In the genomic region with DNA sequence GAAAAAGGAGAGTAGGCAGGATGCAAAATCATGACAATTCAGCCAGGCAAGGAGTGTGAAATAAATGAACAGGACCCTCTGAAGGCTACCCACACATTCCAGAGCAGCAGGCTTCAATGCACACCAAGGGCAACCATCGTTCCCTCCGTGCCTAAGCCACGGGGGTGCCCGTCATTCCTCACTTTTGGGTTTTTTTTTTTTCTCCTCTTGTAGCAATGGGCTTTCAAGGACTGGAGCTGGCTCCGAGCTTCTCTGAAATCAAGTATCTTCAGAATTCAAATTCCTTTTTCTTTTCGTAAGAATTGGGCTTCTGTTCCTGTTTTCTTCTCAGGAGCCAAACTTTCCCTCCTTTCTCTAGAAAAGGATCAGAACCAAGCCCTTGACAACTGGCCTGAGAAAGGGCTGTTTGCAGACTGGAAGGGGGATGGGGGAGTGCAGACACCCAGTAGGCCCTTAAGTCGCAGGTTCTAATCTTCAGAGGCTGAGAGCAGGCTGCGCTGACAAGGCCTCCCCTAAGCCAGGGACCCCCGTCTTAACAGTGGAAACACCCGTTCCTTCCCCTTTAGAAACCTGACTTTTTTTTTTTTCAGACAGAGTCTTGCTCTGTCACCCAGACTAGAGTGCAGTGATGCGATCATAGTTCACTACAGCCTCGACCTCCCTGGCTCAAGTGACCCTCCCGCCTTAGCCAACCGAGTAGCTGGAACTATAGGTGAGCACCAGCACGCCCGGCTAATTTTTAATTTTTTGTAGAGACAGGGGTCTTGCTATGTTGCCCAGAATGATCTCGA, we compare ENCODE assay signal across 13 cellular contexts. TPM values are rescaled to one million over a fixed set of nuclear protein-coding genes. Genes with fewer than 3 reads are reported as not detected.
DNase-seq lines count a peak whose midpoint lies in the region; ATAC-seq, FAIRE-seq and TF ChIP-seq lines count a peak whose summit lies in the region.
"Had no signal": no experiment of that assay in that cellular context is flagged by ENCODE, and none has a peak within 500 bp of the region (broad histone marks: within the 10 kb centered on the region; RNA-seq: fewer than 3 reads in every experiment).

No MANE protein-coding gene starts in this region.

- no peak overlapping the region for H3K4me3 ChIP-seq in heart left ventricle
- no peak overlapping the region for H3K4me3 ChIP-seq in endothelial cell of umbilical vein (replicated peaks in 1 of 3; ENCODE audit: insufficient read depth in 1 of 3, low read depth in 1 of 3, low read length in 3 of 3)

- peaks cover 13% of the 10 kb centered on the region for H3K4me1 Mint-ChIP-seq in osteocyte (ENCODE audit: unreplicated experiment)
- peaks cover 20% of the 10 kb centered on the region for H3K4me1 Mint-ChIP-seq in WTC11

- H3K4me1 ChIP-seq in heart left ventricle (peaks cover 0 to 78% (median 52%) of the 10 kb centered on the region in 12 donors), endothelial cell of umbilical vein (ENCODE audit: control insufficient read depth, extremely low read depth, insufficient read depth, low read length) (peaks cover 55% of the 10 kb centered on the region)

- no peak overlapping the region for H3K9ac ChIP-seq in endothelial cell of umbilical vein (replicated peaks; ENCODE audit: extremely low read depth, insufficient read depth, low read length)

- 84 to 87% (median 85%) methylated on average over 17 of the region's 17 CpGs for WGBS in heart left ventricle, 4 donors

- intact Hi-C loops in heart left ventricle (cut with DNase I): loop anchor here in 5 of 10 donors (5.0 kb wide), 3 partner anchors 44 to 314 kb away; partner anchors contain the start of gene ALKBH7 (in 1 of the 5)
- intact Hi-C loops in Right ventricle myocardium inferior (cut with DNase I): no loop called here
- intact Hi-C loops in endothelial cell of umbilical vein (cut with micrococcal nuclease): no loop called here

- FAIRE-seq in endothelial cell of umbilical vein (lab: Jason Lieb, UNC): peak; percentile 18
- FAIRE-seq: H54 had no signal

- H3K36me3 Mint-ChIP-seq in osteocyte (ENCODE audit: unreplicated experiment) (no peaks in the 10 kb centered on the region), WTC11 (no peaks in the 10 kb centered on the region)
- H3K36me3 Mint-ChIP-seq: activated naive CD8-positive, alpha-beta T cell had no signal

- H3K27me3 Mint-ChIP-seq in osteocyte (ENCODE audit: unreplicated experiment) (no peaks in the 10 kb centered on the region), WTC11 (ENCODE audit: low read depth) (no peaks in the 10 kb centered on the region; the same call in 1 of the 2 replicates)
- H3K27me3 Mint-ChIP-seq: activated naive CD8-positive, alpha-beta T cell had no signal

- H3K4me2 ChIP-seq in endothelial cell of umbilical vein (ENCODE audit: insufficient read depth, low read length): no peak overlapping the region

- TF ChIP-seq POLR2A in heart left ventricle (IDR thresholded peaks at IDR 0.05) (no peak), endothelial cell of umbilical vein (IDR thresholded peaks at IDR 0.05; ENCODE audit: low read depth, low read length) (no peak)

- H3K36me3 ChIP-seq in heart left ventricle (no peaks in the 10 kb centered on the region), endothelial cell of umbilical vein (ENCODE audit: control insufficient read depth in 2 of 2, extremely low read depth in 1 of 2, insufficient read depth in 2 of 2, low read length in 2 of 2) (no peaks in the 10 kb centered on the region)

- CTCF ChIA-PET in endothelial cell of umbilical vein (lab: Charles Lee) (no interaction called here), WTC11 (lab: Charles Lee) (interaction anchor here (0.6 to 2.7 kb wide), 2 partner anchors 11 to 64 kb away, joined by 3 to 10 read pairs; no protein-coding TSS in a partner anchor)

- H3K9me3 Mint-ChIP-seq in osteocyte (ENCODE audit: unreplicated experiment) (no peaks in the 10 kb centered on the region), WTC11 (peaks cover 4% of the 10 kb centered on the region; the same call in 1 of the 2 replicates)

- H3K79me2 ChIP-seq in endothelial cell of umbilical vein (ENCODE audit: control insufficient read depth, insufficient read depth, low read length): peaks cover 9% of the 10 kb centered on the region

- POLR2A ChIA-PET in endothelial cell of umbilical vein (lab: Charles Lee) (no interaction called here), WTC11 (lab: Charles Lee) (no interaction called here)

- H3K27ac ChIP-seq in heart left ventricle (peak overlapping the region; percentile 74 to 97 (median 90)), endothelial cell of umbilical vein (ENCODE audit: insufficient read depth, low read depth, low read length) (peak overlapping the region; percentile 97)

- no peak overlapping the region for H2AFZ ChIP-seq in endothelial cell of umbilical vein (ENCODE audit: low read depth, low read length)

- peaks cover 0 to 9% (median 0%) of the 10 kb centered on the region in 12 donors for H3K9me3 ChIP-seq in heart left ventricle
- no peaks in the 10 kb centered on the region for H3K9me3 ChIP-seq in endothelial cell of umbilical vein (replicated peaks; ENCODE audit: control insufficient read depth, insufficient read depth, low read length)

- no peaks in the 10 kb centered on the region for H3K9me1 ChIP-seq in endothelial cell of umbilical vein (replicated peaks; ENCODE audit: control insufficient read depth, extremely low read depth, insufficient read depth, low read length)

- DNase-seq in heart left ventricle (no peak), Right ventricle myocardium inferior (ENCODE audit: missing footprints) (no peak), endothelial cell of umbilical vein (ENCODE audit: low read depth, low spot score) (no peak), osteocyte (ENCODE audit: extremely low spot score, unreplicated experiment) (peak; percentile 30), ureter (ENCODE audit: low spot score) (peak; percentile 43), islet precursor cell (no peak), WTC11 (ENCODE audit: low spot score) (no peak)
- DNase-seq: effector CD8-positive, alpha-beta T cell; NCI-H226; T-helper 2 cell had no signal

- dilution Hi-C loops in endothelial cell of umbilical vein (cut with MboI; ENCODE audit: extremely low pct_ligation_motif_present, low sequenced_read_pairs): no loop called here

- no peak for TF ChIP-seq CTCF in heart left ventricle (IDR thresholded peaks at IDR 0.05)
- TF ChIP-seq CTCF in endothelial cell of umbilical vein (IDR thresholded peaks at IDR 0.05; ENCODE audit: extremely low read depth in 1 of 2, insufficient read depth in 1 of 2, low read depth in 1 of 2, low read length in 2 of 2): no peak
- TF ChIP-seq CTCF in osteocyte (IDR thresholded peaks at IDR 0.05): no peak
- no peak for TF ChIP-seq CTCF in WTC11 (IDR thresholded peaks at IDR 0.05)

- no peaks in the 10 kb centered on the region for H3K27me3 ChIP-seq in heart left ventricle
- H3K27me3 ChIP-seq in endothelial cell of umbilical vein (ENCODE audit: control insufficient read depth in 2 of 2, insufficient read depth in 2 of 2, low read length in 2 of 2): no peaks in the 10 kb centered on the region

- no peaks in the 10 kb centered on the region for H4K20me1 ChIP-seq in endothelial cell of umbilical vein (replicated peaks; ENCODE audit: control insufficient read depth, extremely low read depth, insufficient read depth, low read length)

- no peak overlapping the region for H3K4me3 Mint-ChIP-seq in osteocyte (ENCODE audit: unreplicated experiment)
- no peak overlapping the region for H3K4me3 Mint-ChIP-seq in WTC11

- H3K27ac Mint-ChIP-seq in osteocyte (ENCODE audit: unreplicated experiment): peak overlapping the region; percentile 85
- H3K27ac Mint-ChIP-seq in WTC11: no peak overlapping the region; the same call in 1 of the 2 replicates
- H3K27ac Mint-ChIP-seq: activated naive CD8-positive, alpha-beta T cell had no signal

- BruUV-seq in endothelial cell of umbilical vein (replicated peaks; lab: Mats Ljungman, UMichigan): no TSS peak

- ATAC-seq in heart left ventricle (no peak), Right ventricle myocardium inferior (no peak), WTC11 (no peak), GM21619 (IDR thresholded peaks at IDR 0.05; ENCODE audit: unreplicated experiment) (no peak)

TF ChIP-seq in endothelial cell of umbilical vein, 7 proteins besides CTCF, POLR2A, EP300 and RAD21:
- no peak for TF ChIP-seq POLR2AphosphoS5 (IDR thresholded peaks at IDR 0.05; ENCODE audit: insufficient read depth, low read depth, low read length)
- TF ChIP-seq FOS (IDR thresholded peaks at IDR 0.05; ENCODE audit: borderline replicate concordance, insufficient read depth, low read length): no peak
- TF ChIP-seq, protein P1, sequence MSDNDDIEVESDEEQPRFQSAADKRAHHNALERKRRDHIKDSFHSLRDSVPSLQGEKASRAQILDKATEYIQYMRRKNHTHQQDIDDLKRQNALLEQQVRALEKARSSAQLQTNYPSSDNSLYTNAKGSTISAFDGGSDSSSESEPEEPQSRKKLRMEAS (IDR thresholded peaks at IDR 0.05; ENCODE audit: insufficient read depth, insufficient read length): no peak
TF ChIP-seq in endothelial cell of umbilical vein: peak in this region for 0.

TF ChIP-seq in WTC11, 78 proteins besides CTCF, POLR2A, EP300 and RAD21 (continues in another document):
- TF ChIP-seq ZNF219 (CRISPR knock-in tag; IDR thresholded peaks at IDR 0.05; ENCODE audit: borderline replicate concordance): no peak
- no peak for TF ChIP-seq ZNF671 (CRISPR knock-in tag; IDR thresholded peaks at IDR 0.05)

RNA-seq across cellular contexts. Expression of gene RFX2, which starts 51.7 kb away (rescaled TPM):
- total RNA-seq in heart left ventricle: 10 to 100 TPM in 1 of 9 donors, 1 to 10 TPM in 8; 2.8 to 20.0 (median 5.8) TPM
- 1 to 10 TPM; 6.9 to 7.0 TPM for polyA plus RNA-seq in heart left ventricle
- 5.4 TPM for total RNA-seq in Right ventricle myocardium inferior
- 16.1 and 16.2 TPM in 2 replicates for total RNA-seq in endothelial cell of umbilical vein
- polyA plus RNA-seq in endothelial cell of umbilical vein: 19.0 and 20.6 TPM in 2 replicates
- polyA plus RNA-seq in endothelial cell of umbilical vein (2011; cell fraction: cytosol; rRNA removed): 11.3 and 15.3 TPM in 2 replicates
- polyA plus RNA-seq in endothelial cell of umbilical vein (2011; cell fraction: nucleus; rRNA removed): 21.1 and 23.5 TPM in 2 replicates
- polyA plus RNA-seq in endothelial cell of umbilical vein (2012): 7.6 and 11.4 TPM in 2 replicates
- polyA minus RNA-seq in endothelial cell of umbilical vein: 15.6 and 17.3 TPM in 2 replicates
- polyA minus RNA-seq in endothelial cell of umbilical vein (2011; cell fraction: cytosol; rRNA and poly(A)+ RNA removed): 3.7 TPM
- polyA minus RNA-seq in endothelial cell of umbilical vein (2011; cell fraction: nucleus; rRNA and poly(A)+ RNA removed): 21.1 and 28.7 TPM in 2 replicates
- total RNA-seq in osteocyte: 4.5 and 5.3 TPM in 2 replicates
- total RNA-seq in ureter: 30.3 TPM
- total RNA-seq in WTC11 (2021): 3.4 to 4.6 TPM (median 4.2 TPM) in 3 replicates

Comparison
In these comparisons a context has a peak if more than half of its experiments do, and no peak if none do; other contexts are left out.
1. DNase-seq: peak in osteocyte (single experiment) and ureter (single experiment); none in heart left ventricle (0 of 5), Right ventricle myocardium inferior (single experiment), endothelial cell of umbilical vein (single experiment), islet precursor cell (single experiment) and WTC11 (single experiment).